ENCODE assay signal across 1 cellular context in genomic region chr1:100713636-100714035, GRCh38.
TF ChIP-seq lines count a peak whose summit lies in the region.

No MANE protein-coding gene starts in this region.

TF ChIP-seq in GM23338, 12 proteins besides CTCF, POLR2A, EP300 and RAD21 (continued from another document):
- TF ChIP-seq, protein P1, sequence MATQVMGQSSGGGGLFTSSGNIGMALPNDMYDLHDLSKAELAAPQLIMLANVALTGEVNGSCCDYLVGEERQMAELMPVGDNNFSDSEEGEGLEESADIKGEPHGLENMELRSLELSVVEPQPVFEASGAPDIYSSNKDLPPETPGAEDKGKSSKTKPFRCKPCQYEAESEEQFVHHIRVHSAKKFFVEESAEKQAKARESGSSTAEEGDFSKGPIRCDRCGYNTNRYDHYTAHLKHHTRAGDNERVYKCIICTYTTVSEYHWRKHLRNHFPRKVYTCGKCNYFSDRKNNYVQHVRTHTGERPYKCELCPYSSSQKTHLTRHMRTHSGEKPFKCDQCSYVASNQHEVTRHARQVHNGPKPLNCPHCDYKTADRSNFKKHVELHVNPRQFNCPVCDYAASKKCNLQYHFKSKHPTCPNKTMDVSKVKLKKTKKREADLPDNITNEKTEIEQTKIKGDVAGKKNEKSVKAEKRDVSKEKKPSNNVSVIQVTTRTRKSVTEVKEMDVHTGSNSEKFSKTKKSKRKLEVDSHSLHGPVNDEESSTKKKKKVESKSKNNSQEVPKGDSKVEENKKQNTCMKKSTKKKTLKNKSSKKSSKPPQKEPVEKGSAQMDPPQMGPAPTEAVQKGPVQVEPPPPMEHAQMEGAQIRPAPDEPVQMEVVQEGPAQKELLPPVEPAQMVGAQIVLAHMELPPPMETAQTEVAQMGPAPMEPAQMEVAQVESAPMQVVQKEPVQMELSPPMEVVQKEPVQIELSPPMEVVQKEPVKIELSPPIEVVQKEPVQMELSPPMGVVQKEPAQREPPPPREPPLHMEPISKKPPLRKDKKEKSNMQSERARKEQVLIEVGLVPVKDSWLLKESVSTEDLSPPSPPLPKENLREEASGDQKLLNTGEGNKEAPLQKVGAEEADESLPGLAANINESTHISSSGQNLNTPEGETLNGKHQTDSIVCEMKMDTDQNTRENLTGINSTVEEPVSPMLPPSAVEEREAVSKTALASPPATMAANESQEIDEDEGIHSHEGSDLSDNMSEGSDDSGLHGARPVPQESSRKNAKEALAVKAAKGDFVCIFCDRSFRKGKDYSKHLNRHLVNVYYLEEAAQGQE (IDR thresholded peaks at IDR 0.05; ENCODE audit: unreplicated experiment), result no peak
